8 cellular contexts compared by ENCODE assay signal in genomic region chr16:30065943-30066881, GRCh38. TPM values are rescaled to one million over a fixed set of nuclear protein-coding genes. Genes with fewer than 3 reads are reported as not detected.
DNase-seq lines count a peak whose midpoint lies in the region; ATAC-seq and TF ChIP-seq lines count a peak whose summit lies in the region.

No MANE protein-coding gene starts in this region.

- peak overlapping the region; percentile 100 for H3K4me3 Mint-ChIP-seq in activated naive CD8-positive, alpha-beta T cell treated with anti-CD3 and anti-CD28 coated beads, Interleukin-2, amount 10 ng/mL, durations not matched to agents 7 days and 5 days

- H3K27ac ChIP-seq in MM.1S (ENCODE audit: low read length) (peak overlapping the region; percentile 95; the same call in 1 of the 2 replicates), hepatocyte (peak overlapping the region; percentile 98), skin epidermis (peak overlapping the region; percentile 88 to 100 (median 97))

- H4K20me1 ChIP-seq in MM.1S (ENCODE audit: insufficient read depth, low read length) (peaks cover 18% of the 10 kb centered on the region), hepatocyte (ENCODE audit: insufficient read depth, poor library complexity, severe bottlenecking) (peaks cover 15% of the 10 kb centered on the region)

- H3K4me3 ChIP-seq in GM08714 (ENCODE audit: low read length) (peak overlapping the region; percentile 74), MM.1S (ENCODE audit: low read length) (peak overlapping the region; percentile 92), hepatocyte (peak overlapping the region; percentile 86), skin epidermis (peak overlapping the region; percentile 86 to 99 (median 93))

- POLR2A ChIA-PET in activated naive CD8-positive, alpha-beta T cell treated with anti-CD3 and anti-CD28 coated beads, Interleukin-2, amount 10 ng/mL, durations not matched to agents 7 days and 5 days (lab: Charles Lee) = interaction anchor here (0.6 to 6.1 kb wide), 26 partner anchors 9 to 867 kb away, joined by 3 to 102 read pairs (median 4); partner anchors contain the start of genes CORO1A, HIRIP3, MAPK3 and MAZ

- peak overlapping the region; percentile 98 for H3K27ac Mint-ChIP-seq in activated naive CD8-positive, alpha-beta T cell treated with anti-CD3 and anti-CD28 coated beads, Interleukin-2, amount 10 ng/mL, durations not matched to agents 7 days and 5 days

- H3K27me3 Mint-ChIP-seq in activated naive CD8-positive, alpha-beta T cell treated with anti-CD3 and anti-CD28 coated beads, Interleukin-2, amount 10 ng/mL, durations not matched to agents 7 days and 5 days = no peaks in the 10 kb centered on the region

- H3K9me3 ChIP-seq in MM.1S (replicated peaks; ENCODE audit: insufficient read depth, low read length) (no peaks in the 10 kb centered on the region), hepatocyte (ENCODE audit: low read depth) (no peaks in the 10 kb centered on the region)

- H3K9me2 ChIP-seq in MM.1S (replicated peaks; ENCODE audit: insufficient read depth, low read length) = no peaks in the 10 kb centered on the region
- H3K9me2 ChIP-seq in hepatocyte (replicated peaks; ENCODE audit: insufficient read depth) = no peaks in the 10 kb centered on the region

- no peaks in the 10 kb centered on the region for H3K9me3 Mint-ChIP-seq in activated naive CD8-positive, alpha-beta T cell treated with anti-CD3 and anti-CD28 coated beads, Interleukin-2, amount 10 ng/mL, durations not matched to agents 7 days and 5 days

- H3K4me1 ChIP-seq in MM.1S (ENCODE audit: low read length) (peaks cover 22% of the 10 kb centered on the region), hepatocyte (ENCODE audit: insufficient read depth) (peaks cover 21% of the 10 kb centered on the region)

- 4% methylated on average over 44 of the region's 48 CpGs for WGBS in hepatocyte (ENCODE audit: low lambda C conversion rate, missing lambda C conversion rate)

- H3K79me2 ChIP-seq in MM.1S (ENCODE audit: low read length) = peaks cover 65% of the 10 kb centered on the region
- H3K79me2 ChIP-seq in hepatocyte = peaks cover 47% of the 10 kb centered on the region

- H2AFZ ChIP-seq in MM.1S (ENCODE audit: low read length) = no peak overlapping the region
- no peak overlapping the region for H2AFZ ChIP-seq in hepatocyte

- no peak for DNase-seq in MM.1S
- no peak for DNase-seq in activated naive CD8-positive, alpha-beta T cell treated with anti-CD3 and anti-CD28 coated beads, Interleukin-2, amount 10 ng/mL, durations not matched to agents 7 days and 5 days
- peak; percentile 80 for DNase-seq in hepatocyte (ENCODE audit: low spot score)
- no peak for DNase-seq in NCI-H2171 treated with DMSO at 0.1 percent for 48 hours (lab: John Stamatoyannopoulos, UW)
- DNase-seq in NCI-H2029 treated with DMSO at 0.1 percent for 48 hours (lab: John Stamatoyannopoulos, UW) = no peak

- no peaks in the 10 kb centered on the region for H3K27me3 ChIP-seq in MM.1S (replicated peaks; ENCODE audit: insufficient read depth, low read length)
- no peaks in the 10 kb centered on the region for H3K27me3 ChIP-seq in hepatocyte

- peaks cover 41% of the 10 kb centered on the region for H3F3A ChIP-seq in MM.1S (ENCODE audit: insufficient read depth, low read length)

- TF ChIP-seq CTCF in MM.1S (IDR thresholded peaks at IDR 0.05; ENCODE audit: low read length) (no peak), hepatocyte (IDR thresholded peaks at IDR 0.05; ENCODE audit: poor library complexity) (no peak)

- H3K4me2 ChIP-seq in MM.1S (ENCODE audit: low read depth, low read length) (peak overlapping the region; percentile 94), hepatocyte (peak overlapping the region; percentile 89)

- peaks cover 22% of the 10 kb centered on the region for H3K36me3 ChIP-seq in MM.1S (replicated peaks; ENCODE audit: insufficient read depth, low read length)
- H3K36me3 ChIP-seq in hepatocyte (replicated peaks; ENCODE audit: insufficient read depth, low read depth) = no peaks in the 10 kb centered on the region

- H3K4me1 Mint-ChIP-seq in activated naive CD8-positive, alpha-beta T cell treated with anti-CD3 and anti-CD28 coated beads, Interleukin-2, amount 10 ng/mL, durations not matched to agents 7 days and 5 days = peaks cover 25% of the 10 kb centered on the region

- peaks cover 35% of the 10 kb centered on the region for H3K36me3 Mint-ChIP-seq in activated naive CD8-positive, alpha-beta T cell treated with anti-CD3 and anti-CD28 coated beads, Interleukin-2, amount 10 ng/mL, durations not matched to agents 7 days and 5 days

- H3K9ac ChIP-seq in MM.1S (ENCODE audit: low read length) = peak overlapping the region; percentile 94

- peak; percentile 1 for ATAC-seq in activated naive CD8-positive, alpha-beta T cell treated with anti-CD3 and anti-CD28 coated beads, Interleukin-2, amount 10 ng/mL, durations not matched to agents 7 days and 5 days (ENCODE audit: low read depth)
- no peak for ATAC-seq in HG03196 (IDR thresholded peaks at IDR 0.05; ENCODE audit: unreplicated experiment)

RNA-seq across cellular contexts. Expression of gene ALDOA, which starts 0.7 kb away (rescaled TPM):
- total RNA-seq in activated naive CD8-positive, alpha-beta T cell treated with anti-CD3 and anti-CD28 coated beads, Interleukin-2, amount 10 ng/mL, durations not matched to agents 7 days and 5 days = 1,000 to 10,000 TPM; 1,486 to 1,632 TPM
- total RNA-seq in hepatocyte = 392 and 397 TPM in 2 replicates
- 882 and 924 TPM in 2 replicates for polyA plus RNA-seq in hepatocyte

RNA-seq across cellular contexts. Expression of gene PPP4C, which starts 9.6 kb away (rescaled TPM):
- 100 to 1,000 TPM; 123 to 133 TPM for total RNA-seq in activated naive CD8-positive, alpha-beta T cell treated with anti-CD3 and anti-CD28 coated beads, Interleukin-2, amount 10 ng/mL, durations not matched to agents 7 days and 5 days
- 107 and 123 TPM in 2 replicates for total RNA-seq in hepatocyte
- polyA plus RNA-seq in hepatocyte = 212 and 236 TPM in 2 replicates

RNA-seq across cellular contexts. Expression of gene TBX6, which starts 25.5 kb away (rescaled TPM):
- total RNA-seq in activated naive CD8-positive, alpha-beta T cell treated with anti-CD3 and anti-CD28 coated beads, Interleukin-2, amount 10 ng/mL, durations not matched to agents 7 days and 5 days = 1 to 10 TPM; 2.4 to 3.0 TPM
- 0.56 and 0.60 TPM in 2 replicates for total RNA-seq in hepatocyte
- polyA plus RNA-seq in hepatocyte = 0.10 and 0.19 TPM in 2 replicates

RNA-seq across cellular contexts. Expression of gene YPEL3, which starts 29.8 kb away (rescaled TPM):
- total RNA-seq in activated naive CD8-positive, alpha-beta T cell treated with anti-CD3 and anti-CD28 coated beads, Interleukin-2, amount 10 ng/mL, durations not matched to agents 7 days and 5 days = 100 to 1,000 TPM; 135 to 139 TPM
- total RNA-seq in hepatocyte = 19.3 and 20.1 TPM in 2 replicates
- 82.1 and 103 TPM in 2 replicates for polyA plus RNA-seq in hepatocyte

RNA-seq across cellular contexts. Expression of gene TLCD3B, which starts 35.1 kb away (rescaled TPM):
- 1 to 10 TPM; 3.9 to 5.5 TPM for total RNA-seq in activated naive CD8-positive, alpha-beta T cell treated with anti-CD3 and anti-CD28 coated beads, Interleukin-2, amount 10 ng/mL, durations not matched to agents 7 days and 5 days
- total RNA-seq in hepatocyte = not detected in 2 replicates
- not detected in 2 replicates for polyA plus RNA-seq in hepatocyte
